ENCODE assay signal across 1 cellular context in genomic region chr17:37742762-37743611, GRCh38.
TF ChIP-seq lines count a peak whose summit lies in the region.

No MANE protein-coding gene starts in this region.

TF ChIP-seq in GM12878, 131 proteins besides CTCF, POLR2A, EP300 and RAD21:
- TF ChIP-seq SUZ12 (IDR thresholded peaks at IDR 0.05; ENCODE audit: unreplicated experiment) (peak; percentile 90), ZZZ3 (IDR thresholded peaks at IDR 0.05; ENCODE audit: control insufficient read depth, insufficient read length, low read depth) (no peak), EGR1 (IDR thresholded peaks at IDR 0.05; ENCODE audit: borderline replicate concordance in 1 of 2, low read depth in 2 of 2, low read length in 2 of 2) (no peak), RCOR1 (conservative IDR thresholded peaks at IDR 0.05; ENCODE audit: low read depth, low read length) (no peak), EZH2 (IDR thresholded peaks at IDR 0.05; ENCODE audit: borderline replicate concordance, control insufficient read depth, low read depth, low read length) (no peak), NKRF (conservative IDR thresholded peaks at IDR 0.05) (peak; percentile 32; the same call in 1 of the 2 replicates), GATAD2B (conservative IDR thresholded peaks at IDR 0.05; ENCODE audit: low read depth) (no peak), BHLHE40 (IDR thresholded peaks at IDR 0.05; ENCODE audit: borderline replicate concordance in 1 of 2, low read depth in 2 of 2, low read length in 1 of 2) (peak in 1 of 2 experiments; percentile 37; a peak in 2 of 4 replicates), TCF3 (IDR thresholded peaks at IDR 0.05; ENCODE audit: borderline replicate concordance, insufficient read depth, low read depth, low read length) (no peak), BCLAF1 (IDR thresholded peaks at IDR 0.05) (no peak), MEF2B (IDR thresholded peaks at IDR 0.05; ENCODE audit: partially characterized antibody, poor library complexity, severe bottlenecking) (no peak), BCL3 (IDR thresholded peaks at IDR 0.05; ENCODE audit: borderline replicate concordance, insufficient read depth, low read depth, low read length, poor library complexity, severe bottlenecking) (no peak), MLLT1 (IDR thresholded peaks at IDR 0.05) (peak; percentile 43; the same call in 1 of the 2 replicates), CHD2 (IDR thresholded peaks at IDR 0.05; ENCODE audit: borderline replicate concordance, low read depth, low read length) (no peak), NFXL1 (IDR thresholded peaks at IDR 0.05; ENCODE audit: borderline replicate concordance) (no peak), REST (IDR thresholded peaks at IDR 0.05; ENCODE audit: low read depth, low read length) (no peak), SMARCA5 (IDR thresholded peaks at IDR 0.05) (no peak), NR2F1 (conservative IDR thresholded peaks at IDR 0.05) (0 out of 2 replicates have a peak, but pooled peaks have one; percentile 35), IRF5 (IDR thresholded peaks at IDR 0.05; ENCODE audit: borderline replicate concordance) (no peak)
